In genomic region chr3:94862703-94863102, GRCh38 we compare ENCODE assay signal across 8 cellular contexts.
A peak's percentile ranks its signal among the peaks of the same experiment; 100 is the strongest.
DNase-seq lines count a peak whose midpoint lies in the region; ATAC-seq and TF ChIP-seq lines count a peak whose summit lies in the region.

No MANE protein-coding gene starts in this region.

- intact Hi-C loops in colonic mucosa (cut with DNase I) (no loop called here), CD14-positive monocyte (cut with micrococcal nuclease) (no loop called here), gastrocnemius medialis (cut with DNase I; ENCODE audit: low total_unique reads) (no loop called here)

- H3K27me3 Mint-ChIP-seq in CD14-positive monocyte (ENCODE audit: low read depth in 3 of 3), result peaks cover 0 to 3% (median 0%) of the 10 kb centered on the region in 3 donors

- ATAC-seq in GM21360 (IDR thresholded peaks at IDR 0.05; ENCODE audit: unreplicated experiment) (peak; percentile 52), gastrocnemius medialis (no peak)

- H3K36me3 Mint-ChIP-seq in CD14-positive monocyte, result no peaks in the 10 kb centered on the region

- TF ChIP-seq CTCF in AG10803 (conservative IDR thresholded peaks at IDR 0.05; ENCODE audit: low read length) (peak; percentile 40), colonic mucosa (IDR thresholded peaks at IDR 0.05) (peak; percentile 48), smooth muscle cell (IDR thresholded peaks at IDR 0.05; ENCODE audit: borderline replicate concordance, insufficient read depth, poor library complexity, severe bottlenecking) (peak; percentile 50), CD14-positive monocyte (IDR thresholded peaks at IDR 0.05) (no peak), gastrocnemius medialis (IDR thresholded peaks at IDR 0.05 in 4 of 5, conservative IDR thresholded peaks at IDR 0.05 in 1 of 5) (no peak)

- H3K4me2 ChIP-seq in smooth muscle cell, result no peak overlapping the region

- H3K27ac ChIP-seq in colonic mucosa, result no peak overlapping the region
- no peak overlapping the region for H3K27ac ChIP-seq in smooth muscle cell (ENCODE audit: low read depth)
- no peak overlapping the region for H3K27ac ChIP-seq in gastrocnemius medialis

- H3K4me3 ChIP-seq in AG10803 (ENCODE audit: low read length), result no peak overlapping the region
- H3K4me3 ChIP-seq in colonic mucosa, result no peak overlapping the region
- no peak overlapping the region for H3K4me3 ChIP-seq in smooth muscle cell
- no peak overlapping the region for H3K4me3 ChIP-seq in gastrocnemius medialis

- H3K9me3 ChIP-seq in colonic mucosa (no peaks in the 10 kb centered on the region), smooth muscle cell (replicated peaks; ENCODE audit: low read depth) (peaks cover 4% of the 10 kb centered on the region), gastrocnemius medialis (no peaks in the 10 kb centered on the region)

- no peaks in the 10 kb centered on the region for H3K4me1 Mint-ChIP-seq in CD14-positive monocyte

- no peak overlapping the region for H3K27ac Mint-ChIP-seq in CD14-positive monocyte

- TF ChIP-seq POLR2A in gastrocnemius medialis (IDR thresholded peaks at IDR 0.05), result no peak

- no peaks in the 10 kb centered on the region for H3F3A ChIP-seq in smooth muscle cell (ENCODE audit: low read depth)

- H3K4me3 Mint-ChIP-seq in CD14-positive monocyte, result no peak overlapping the region

- H3K36me3 ChIP-seq in colonic mucosa (no peaks in the 10 kb centered on the region), smooth muscle cell (ENCODE audit: low read depth) (no peaks in the 10 kb centered on the region), gastrocnemius medialis (no peaks in the 10 kb centered on the region)

- H3K9ac ChIP-seq in colonic mucosa (ENCODE audit: low read depth in 2 of 2, low read length in 2 of 2) (no peak overlapping the region), smooth muscle cell (ENCODE audit: low read depth) (no peak overlapping the region)

- H2AFZ ChIP-seq in smooth muscle cell (ENCODE audit: low read depth), result no peak overlapping the region

- DNase-seq in AG10803 (ENCODE audit: low read depth) (peak; percentile 0), NCI-H1048 (lab: John Stamatoyannopoulos, UW) (peak; percentile 2), colonic mucosa (no peak), smooth muscle cell (lab: John Stamatoyannopoulos, UW; ENCODE audit: unreplicated experiment) (no peak), DMS114 treated with DMSO at 0.1 percent for 48 hours (lab: John Stamatoyannopoulos, UW; ENCODE audit: unreplicated experiment) (no peak), CD14-positive monocyte (ENCODE audit: low spot score) (no peak), gastrocnemius medialis (no peak)

- H3K27me3 ChIP-seq in colonic mucosa, result no peaks in the 10 kb centered on the region
- H3K27me3 ChIP-seq in smooth muscle cell (ENCODE audit: low read depth), result no peaks in the 10 kb centered on the region
- no peaks in the 10 kb centered on the region for H3K27me3 ChIP-seq in gastrocnemius medialis

- no peaks in the 10 kb centered on the region for H3K79me2 ChIP-seq in smooth muscle cell (ENCODE audit: low read depth)

- in situ Hi-C loops in gastrocnemius medialis (cut with MboI; ENCODE audit: low sequenced_read_pairs in 4 of 4), result no loop called here

- whole genome bisulfite sequencing in smooth muscle cell (ENCODE audit: low lambda C conversion rate), result 60% methylated on average over 3 of the region's 3 CpGs

- H4K20me1 ChIP-seq in smooth muscle cell (ENCODE audit: low read depth), result no peaks in the 10 kb centered on the region

- H3K4me1 ChIP-seq in colonic mucosa (no peaks in the 10 kb centered on the region), smooth muscle cell (ENCODE audit: low read depth) (no peaks in the 10 kb centered on the region), gastrocnemius medialis (no peaks in the 10 kb centered on the region)

- H3K9me3 Mint-ChIP-seq in CD14-positive monocyte, result peaks cover 5 to 20% (median 9%) of the 10 kb centered on the region in 7 donors

Comparison
In these comparisons a context has a peak if more than half of its experiments do, and no peak if none do; other contexts are left out.
1. DNase-seq: peak in AG10803 (single experiment) and NCI-H1048 (single experiment); none in colonic mucosa (single experiment), smooth muscle cell (single experiment), DMS114 treated with DMSO at 0.1 percent for 48 hours (single experiment), CD14-positive monocyte (single experiment) and gastrocnemius medialis (0 of 2).
2. CTCF ChIP-seq: peak in AG10803 (single experiment), colonic mucosa (single experiment) and smooth muscle cell (single experiment); none in CD14-positive monocyte (single experiment) and gastrocnemius medialis (0 of 5).